ENCODE assay signal across 19 cellular contexts in genomic region chr1:231729541-231729940, GRCh38.
DNase-seq lines count a peak whose midpoint lies in the region; ATAC-seq and TF ChIP-seq lines count a peak whose summit lies in the region.
"Had no signal": no experiment of that assay in that cellular context is flagged by ENCODE, and none has a peak within 500 bp of the region (broad histone marks: within the 10 kb centered on the region; RNA-seq: fewer than 3 reads in every experiment).

No MANE protein-coding gene starts in this region.

- CTCF ChIA-PET in AG04449 (lab: Yijun Ruan, JAX): interaction anchor here (1.3 kb wide), 1 partner anchor 27 kb away, joined by 5 read pairs; no protein-coding TSS in a partner anchor

- TF ChIP-seq CTCF in AG04449 (IDR thresholded peaks at IDR 0.05; ENCODE audit: insufficient read depth, low read length, missing control alignments) (no peak), choroid plexus epithelial cell (conservative IDR thresholded peaks at IDR 0.05; ENCODE audit: low read depth, low read length) (no peak)

- DNase-seq in AG04449 (ENCODE audit: low read depth, low spot score) (peak; percentile 45), LHCN-M2 (ENCODE audit: low read depth) (peak; percentile 29), choroid plexus epithelial cell (ENCODE audit: low read depth) (peak; percentile 13), myocyte (ENCODE audit: low read depth) (peak; percentile 26), NAMALWA (ENCODE audit: low spot score) (no peak), Ammon's horn (ENCODE audit: low spot score) (no peak)
- DNase-seq in stimulated activated CD4-positive, alpha-beta T cell treated with anti-CD3 and anti-CD28 coated beads, Interleukin-4, amount 100 ng/mL, for 1 hour: no peak
- DNase-seq: DND-41, HCEC 1CT, Karpas-422, MM.1S, NCI-H1092 treated with DMSO at 0.1 percent for 48 hours, NCI-H146, NCI-H2029 treated with DMSO at 0.1 percent for 48 hours, NCI-H2171 treated with DMSO at 0.1 percent for 48 hours had no signal

- no peak for ATAC-seq in GM21390 (IDR thresholded peaks at IDR 0.05; ENCODE audit: unreplicated experiment)
- ATAC-seq: GM23338, Panc1 had no signal

- H3K4me3 ChIP-seq in AG04449 (ENCODE audit: low read depth, low read length) (no peak overlapping the region), choroid plexus epithelial cell (ENCODE audit: low read depth, low read length) (no peak overlapping the region)
- H3K4me3 ChIP-seq: GM23338, SK-N-MC had no signal

- POLR2A ChIA-PET in AG04449 (lab: Yijun Ruan, JAX): interaction anchor here (0.6 kb wide), 1 partner anchor 50 kb away, joined by 3 read pairs; no protein-coding TSS in a partner anchor

Comparison
In these comparisons a context has a peak if more than half of its experiments do, and no peak if none do; other contexts are left out.
1. DNase-seq: peak in AG04449 (single experiment), LHCN-M2 (single experiment), choroid plexus epithelial cell (single experiment) and myocyte (single experiment); none in NAMALWA (single experiment), Ammon's horn (single experiment) and stimulated activated CD4-positive, alpha-beta T cell treated with anti-CD3 and anti-CD28 coated beads, Interleukin-4, amount 100 ng/mL, for 1 hour (single experiment).